Comparison of ENCODE assay signal across 8 cellular contexts in the genomic region with DNA sequence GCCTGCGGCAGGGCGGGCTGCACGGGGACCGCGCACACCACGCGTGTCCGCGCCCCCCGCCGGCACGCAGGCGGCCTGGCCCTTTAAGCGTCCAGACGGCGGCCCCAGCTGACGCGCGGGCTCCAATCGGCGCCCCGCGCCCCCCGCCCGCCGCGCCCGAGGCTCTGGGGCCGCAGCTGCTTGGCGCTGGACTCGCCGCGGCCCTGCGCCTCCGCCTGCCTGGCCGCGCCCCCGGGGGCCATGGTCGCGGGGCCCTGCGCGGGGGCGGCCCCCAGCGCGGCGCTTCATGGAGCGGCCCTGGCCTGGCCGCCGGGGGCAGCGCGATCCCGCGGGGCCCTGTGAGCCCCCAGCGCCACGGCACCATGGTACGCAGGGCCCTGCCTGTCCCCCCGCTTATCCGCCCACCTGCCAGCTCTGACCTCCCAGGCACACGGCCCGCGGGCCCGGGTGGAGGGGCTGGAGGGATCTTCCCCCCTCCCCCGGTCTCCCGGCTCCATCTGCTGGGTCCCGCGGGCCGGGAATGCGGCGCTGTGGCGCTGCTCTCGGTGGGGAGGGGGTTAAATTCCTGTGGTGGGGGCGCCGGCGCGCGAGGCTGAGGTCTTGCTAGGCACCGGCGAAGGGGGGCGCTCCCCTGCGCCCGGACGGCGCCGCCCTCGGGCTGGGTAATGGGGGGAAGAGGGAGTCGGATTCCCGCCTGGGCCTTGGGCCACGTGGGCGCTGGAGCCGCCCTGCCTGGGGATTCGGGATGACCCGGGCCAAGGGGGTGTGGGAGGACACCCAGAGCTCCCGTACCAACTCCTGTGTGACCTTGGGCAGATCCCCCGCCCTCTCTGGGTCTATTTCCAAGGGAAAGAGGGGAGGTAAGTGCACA. TPM values are rescaled to one million over a fixed set of nuclear protein-coding genes. Genes with fewer than 3 reads are reported as not detected.
A peak's percentile ranks its signal among the peaks of the same experiment; 100 is the strongest.
DNase-seq lines count a peak whose midpoint lies in the region; ATAC-seq lines count a peak whose summit lies in the region.

No MANE protein-coding gene starts in this region.

- peak overlapping the region; percentile 94 for H3K9ac ChIP-seq in skeletal muscle satellite cell (ENCODE audit: low read depth, low read length)

- DNase-seq in activated naive CD4-positive, alpha-beta T cell (lab: John Stamatoyannopoulos, UW): no peak
- DNase-seq in NOMO-1 treated with dmso at 0.1 percent for 144 hours (lab: John Stamatoyannopoulos, UW; ENCODE audit: unreplicated experiment) (peak; percentile 18), cerebellum (ENCODE audit: low spot score) (peak; percentile 83), iris pigment epithelial cell (ENCODE audit: low read depth) (peak; percentile 56)

- no peak overlapping the region for H3K27ac Mint-ChIP-seq in activated naive CD4-positive, alpha-beta T cell treated with anti-CD3 and anti-CD28 coated beads, Interleukin-2, amount 50 U/mL, for 24 hours

- no peaks in the 10 kb centered on the region for H3K27me3 ChIP-seq in skeletal muscle satellite cell (ENCODE audit: control insufficient read depth, insufficient read depth, low read length)

- H3K4me1 Mint-ChIP-seq in activated naive CD4-positive, alpha-beta T cell treated with anti-CD3 and anti-CD28 coated beads, Interleukin-2, amount 50 U/mL, for 24 hours: peaks cover 4% of the 10 kb centered on the region

- peak overlapping the region; percentile 99 for H3K4me2 ChIP-seq in skeletal muscle satellite cell (ENCODE audit: low read length)

- H3K36me3 Mint-ChIP-seq in activated naive CD4-positive, alpha-beta T cell treated with anti-CD3 and anti-CD28 coated beads, Interleukin-2, amount 50 U/mL, for 24 hours: no peaks in the 10 kb centered on the region

- H3K27me3 Mint-ChIP-seq in activated naive CD4-positive, alpha-beta T cell treated with anti-CD3 and anti-CD28 coated beads, Interleukin-2, amount 50 U/mL, for 24 hours: no peaks in the 10 kb centered on the region

- H3K9me3 Mint-ChIP-seq in activated naive CD4-positive, alpha-beta T cell treated with anti-CD3 and anti-CD28 coated beads, Interleukin-2, amount 50 U/mL, for 24 hours: no peaks in the 10 kb centered on the region

- H3K4me3 Mint-ChIP-seq in activated naive CD4-positive, alpha-beta T cell treated with anti-CD3 and anti-CD28 coated beads, Interleukin-2, amount 50 U/mL, for 24 hours: peak overlapping the region; percentile 47

- H3K4me3 ChIP-seq in skeletal muscle satellite cell (ENCODE audit: low read length): peak overlapping the region; percentile 87

- H3K4me1 ChIP-seq in skeletal muscle satellite cell (ENCODE audit: control insufficient read depth, insufficient read depth, low read length): peaks cover 57% of the 10 kb centered on the region

- H3K9me3 ChIP-seq in skeletal muscle satellite cell (replicated peaks; ENCODE audit: low read length): no peaks in the 10 kb centered on the region

- ATAC-seq in HG03108 (IDR thresholded peaks at IDR 0.05; ENCODE audit: unreplicated experiment) (no peak), HG02610 (IDR thresholded peaks at IDR 0.05; ENCODE audit: unreplicated experiment) (no peak)

- peaks cover 25% of the 10 kb centered on the region for H3K36me3 ChIP-seq in skeletal muscle satellite cell (ENCODE audit: insufficient read depth, low read length)

RNA-seq across cellular contexts. Expression of a gene that starts 1.1 kb away (rescaled TPM):
- 13.0 TPM for total RNA-seq in cerebellum
- 14.2 and 18.1 TPM in 2 replicates for total RNA-seq in skeletal muscle satellite cell (2012; rRNA removed)

RNA-seq across cellular contexts. Expression of a gene that starts 30.8 kb away (rescaled TPM):
- total RNA-seq in cerebellum: 0.09 TPM
- 0.66 TPM in 1 of 2 replicates, not detected in the other for total RNA-seq in skeletal muscle satellite cell (2012; rRNA removed)

RNA-seq across cellular contexts. Expression of a gene that starts 48.0 kb away (rescaled TPM):
- total RNA-seq in cerebellum: not detected
- not detected in 2 replicates for total RNA-seq in skeletal muscle satellite cell (2012; rRNA removed)

RNA-seq across cellular contexts. Expression of a gene that starts 54.1 kb away (rescaled TPM):
- total RNA-seq in cerebellum: 259 TPM
- total RNA-seq in skeletal muscle satellite cell (2012; rRNA removed): 41.5 and 50.4 TPM in 2 replicates

Comparison
In these comparisons a context has a peak if more than half of its experiments do, and no peak if none do; other contexts are left out.
1. DNase-seq: peak in NOMO-1 treated with dmso at 0.1 percent for 144 hours (single experiment), cerebellum (single experiment) and iris pigment epithelial cell (single experiment); none in activated naive CD4-positive, alpha-beta T cell (0 of 4).